Comparison of ENCODE assay signal across 7 cellular contexts in genomic region chr3:50612234-50612972, GRCh38. TPM values are rescaled to one million over a fixed set of nuclear protein-coding genes. Genes with fewer than 3 reads are reported as not detected.
DNase-seq lines count a peak whose midpoint lies in the region; ATAC-seq, FAIRE-seq and TF ChIP-seq lines count a peak whose summit lies in the region.

No MANE protein-coding gene starts in this region.

- H3K4me2 ChIP-seq in H1 (ENCODE audit: insufficient read depth in 1 of 2, low read depth in 2 of 2, low read length in 2 of 2) = peak overlapping the region; percentile 68 to 82

- ATAC-seq in GM21390 (IDR thresholded peaks at IDR 0.05; ENCODE audit: unreplicated experiment) = peak; percentile 5

- FAIRE-seq in H1 (lab: Jason Lieb, UNC) = no peak

- peaks cover 0 to 13% of the 10 kb centered on the region in 2 experiments for H4K20me1 ChIP-seq in H1 (replicated peaks in 1 of 2; ENCODE audit: control insufficient read depth in 1 of 2, insufficient read depth in 2 of 2, low read length in 2 of 2)

- peaks cover 10% of the 10 kb centered on the region; the same call in 1 of the 2 replicates for H3K23me2 ChIP-seq in H1 (ENCODE audit: low read depth, low read length)

- H3K18ac ChIP-seq in H1 (ENCODE audit: extremely low read depth, low read length) = no peak overlapping the region

- no peak overlapping the region for H2AK5ac ChIP-seq in H1 (ENCODE audit: low read depth, low read length)

- H3K4me3 ChIP-seq in NT2/D1 (ENCODE audit: insufficient read length, low read depth) = peak overlapping the region; percentile 45
- H3K4me3 ChIP-seq in H1 (ENCODE audit: extremely low read depth in 1 of 4, insufficient read depth in 2 of 4, low read depth in 3 of 4, low read length in 4 of 4) = peak overlapping the region; percentile 39 to 70 (median 50)
- H3K4me3 ChIP-seq in ovary = peak overlapping the region; percentile 89

- H3K9ac ChIP-seq in NT2/D1 (ENCODE audit: insufficient read length, low read depth) (peak overlapping the region; percentile 74), H1 (replicated peaks in 1 of 4; ENCODE audit: extremely low read depth in 1 of 4, low read depth in 3 of 4, low read length in 3 of 4) (peak overlapping the region in 1 of 4 experiments; percentile 24; a peak in 3 of 7 replicates)

- no peak overlapping the region for H4K91ac ChIP-seq in H1 (replicated peaks; ENCODE audit: insufficient read length, low read length)

- no peak overlapping the region for H2BK5ac ChIP-seq in H1 (ENCODE audit: low read depth, low read length)

- no peak overlapping the region for H3K56ac ChIP-seq in H1 (replicated peaks; ENCODE audit: insufficient read length, low read depth, low read length)

- CTCF ChIA-PET in H1 (lab: Charles Lee; ENCODE audit: partially characterized antibody) = interaction anchor here (0.6 to 50.4 kb wide), 16 partner anchors 9 to 777 kb away, joined by 3 to 1262 read pairs (median 4); partner anchors contain the start of genes C3orf18, DOCK3 and HEMK1

- H3K4ac ChIP-seq in H1 (replicated peaks; ENCODE audit: insufficient read length, low read depth, low read length) = no peak overlapping the region

- peak overlapping the region; percentile 53; the same call in 1 of the 2 replicates for H4K8ac ChIP-seq in H1 (ENCODE audit: extremely low read depth, insufficient read depth, low read length)

- no peak overlapping the region for H4K5ac ChIP-seq in H1 (ENCODE audit: insufficient read length, low read depth, low read length)

- TF ChIP-seq POLR2A in H1 (IDR thresholded peaks at IDR 0.05; ENCODE audit: control extremely low read depth in 1 of 2, low read depth in 2 of 2, low read length in 2 of 2) = no peak
- TF ChIP-seq POLR2A in ovary (IDR thresholded peaks at IDR 0.05) = peak; percentile 42

- no peak for TF ChIP-seq CTCF in H1 (IDR thresholded peaks at IDR 0.05; ENCODE audit: control extremely low read depth in 1 of 3, insufficient read depth in 1 of 3, low read depth in 1 of 3, low read length in 3 of 3)
- TF ChIP-seq CTCF in ovary (IDR thresholded peaks at IDR 0.05) = no peak

- H2BK20ac ChIP-seq in H1 (ENCODE audit: low read length) = no peak overlapping the region

- H3K27me3 ChIP-seq in NT2/D1 (ENCODE audit: insufficient read depth, insufficient read length) (peaks cover 53% of the 10 kb centered on the region), H1 (replicated peaks in 1 of 4; ENCODE audit: control insufficient read depth in 3 of 4, extremely low read depth in 1 of 4, insufficient read depth in 3 of 4, low read length in 3 of 4) (peaks cover 12 to 39% (median 32%) of the 10 kb centered on the region in 4 experiments; a peak in 6 of 7 replicates), ovary (no peaks in the 10 kb centered on the region)

- H3K79me1 ChIP-seq in H1 (ENCODE audit: low read depth, low read length) = no peaks in the 10 kb centered on the region

- H3K14ac ChIP-seq in H1 (ENCODE audit: insufficient read length) = no peak overlapping the region

- H2BK120ac ChIP-seq in H1 (replicated peaks; ENCODE audit: low read depth, low read length) = no peak overlapping the region

- intact Hi-C loops in ovary (cut with DNase I) = loop anchor here in 3 of 4 donors (5.0 to 10.0 kb wide), 4 partner anchors 108 to 1332 kb away; partner anchors contain the start of genes MANF (in 2 of the 3), CACNA2D2 (in 1 of the 3), PARP3 (in 1 of the 3) and RRP9 (in 1 of the 3)

- H3K27ac ChIP-seq in H1 (ENCODE audit: low read depth, low read length) (no peak overlapping the region), ovary (peak overlapping the region; percentile 55 to 86)

- H3K9me3 ChIP-seq in NT2/D1 (ENCODE audit: insufficient read depth, low read length) (no peaks in the 10 kb centered on the region), H1 (ENCODE audit: insufficient read depth in 2 of 2, low read depth in 1 of 2, low read length in 1 of 2) (no peaks in the 10 kb centered on the region), ovary (no peaks in the 10 kb centered on the region)

- H3K23ac ChIP-seq in H1 (ENCODE audit: insufficient read length) = no peak overlapping the region

- H2BK15ac ChIP-seq in H1 (ENCODE audit: low read length) = no peak overlapping the region

- POLR2A ChIA-PET in H1 (lab: Charles Lee; ENCODE audit: partially characterized antibody) = interaction anchor here (0.6 to 2.1 kb wide), 4 partner anchors 13 to 97 kb away, joined by 3 to 7 read pairs (median 4); partner anchors contain the start of gene HEMK1

- no peak for DNase-seq in NT2/D1 (ENCODE audit: low read depth, low spot score)
- no peak for DNase-seq in H1 (ENCODE audit: low read depth in 1 of 2, low spot score in 2 of 2)
- DNase-seq in ovary = peak in 4 of 5 donors; percentile 61 to 72 (median 68)
- DNase-seq in putamen (ENCODE audit: low spot score) = no peak
- DNase-seq in stimulated activated CD8-positive, alpha-beta memory T cell treated with anti-CD3 and anti-CD28 coated beads, Interleukin-4, amount 100 ng/mL, for 48 hours = no peak
- no peak for DNase-seq in HuH-7 (ENCODE audit: low spot score)

- H3K4me1 ChIP-seq in NT2/D1 (ENCODE audit: insufficient read depth, insufficient read length) (peaks cover 9% of the 10 kb centered on the region), H1 (replicated peaks in 1 of 4; ENCODE audit: control insufficient read depth in 3 of 4, insufficient read depth in 4 of 4, low read length in 3 of 4) (peaks cover 0 to 14% (median 5%) of the 10 kb centered on the region in 4 experiments; a peak in 5 of 7 replicates), ovary (ENCODE audit: insufficient read depth) (peaks cover 28% of the 10 kb centered on the region)

- H2BK12ac ChIP-seq in H1 (ENCODE audit: low read depth, low read length) = no peak overlapping the region; the same call in 1 of the 2 replicates

- H3K36me3 ChIP-seq in NT2/D1 (ENCODE audit: insufficient read depth, insufficient read length, low read length) (peaks cover 14% of the 10 kb centered on the region), H1 (ENCODE audit: control insufficient read depth in 2 of 4, insufficient read depth in 4 of 4, low read length in 3 of 4) (no peaks in the 10 kb centered on the region), ovary (no peaks in the 10 kb centered on the region)

- H2AFZ ChIP-seq in H1 (ENCODE audit: low read length) = no peak overlapping the region

- TF ChIP-seq RAD21 in H1 (IDR thresholded peaks at IDR 0.05 in 1 of 2, conservative IDR thresholded peaks at IDR 0.05 in 1 of 2; ENCODE audit: low read depth in 2 of 2, low read length in 2 of 2) = no peak

- TF ChIP-seq EP300 in H1 (IDR thresholded peaks at IDR 0.05; ENCODE audit: borderline replicate concordance in 1 of 2, low read depth in 2 of 2, low read length in 2 of 2) (no peak), ovary (IDR thresholded peaks at IDR 0.05) (no peak)

- 15% methylated on average over 31 of the region's 31 CpGs; no CpG with 5 or more reads in 1 of the 2 experiments for WGBS in H1 (ENCODE audit: extremely low coverage in 1 of 2, insufficient coverage in 1 of 2, insufficient read length in 1 of 2, insufficient replicate concordance in 2 of 2, low coverage in 1 of 2, low lambda C conversion rate in 2 of 2, missing lambda C conversion rate in 1 of 2), 2 experiments
- 2% methylated on average over 29 to 31 of the region's 31 CpGs for WGBS in ovary, 3 donors

- H3K79me2 ChIP-seq in H1 (ENCODE audit: control insufficient read depth in 1 of 2, insufficient read depth in 2 of 2, low read length in 2 of 2) = no peaks in the 10 kb centered on the region

RNA-seq across cellular contexts. Expression of gene CISH, which starts 0.8 kb away (rescaled TPM):
- total RNA-seq in H1 (2021; fragmentation: NEBNext Ultra II Directional; extraction: Animal tissue kit (Norgen Biotek cat#: 25700)) = 1.9 and 3.1 TPM in 2 replicates
- polyA plus RNA-seq in H1 (2011; rRNA removed) (2.2 and 3.0 TPM in 2 replicates), ovary (10 to 100 TPM in 1 of 2 donors, 1 to 10 TPM in 1; 6.5 to 21.9 TPM)
- 1.0 TPM for polyA plus RNA-seq in H1 (2011; cell fraction: cytosol; rRNA removed)
- 1.6 TPM for polyA plus RNA-seq in H1 (2011; cell fraction: nucleus; rRNA removed)
- polyA plus RNA-seq in H1 (2012, experiment 1 of 2) = 1.4 to 2.6 TPM (median 1.8 TPM) in 4 replicates
- polyA plus RNA-seq in H1 (2012, experiment 2 of 2) = 1.7 TPM
- 1.7 TPM for polyA plus RNA-seq in H1 (2013, experiment 1 of 2)
- polyA plus RNA-seq in H1 (2013, experiment 2 of 2) = 1.7 TPM
- 1.8 TPM in 2 replicates for polyA minus RNA-seq in H1 (2011; rRNA and poly(A)+ RNA removed)
- polyA minus RNA-seq in H1 (2011; cell fraction: cytosol; rRNA and poly(A)+ RNA removed) = 1.6 TPM
- polyA minus RNA-seq in H1 (2011; cell fraction: nucleus; rRNA and poly(A)+ RNA removed) = 2.2 TPM
- total RNA-seq in ovary = 10 to 100 TPM in 6 of 7 donors, 1 to 10 TPM in 1; 6.2 to 28.0 (median 24.7) TPM

RNA-seq across cellular contexts. Expression of gene MAPKAPK3, which starts 4.5 kb away (rescaled TPM):
- total RNA-seq in H1 (2021; fragmentation: NEBNext Ultra II Directional; extraction: Animal tissue kit (Norgen Biotek cat#: 25700)) = 52.7 and 65.4 TPM in 2 replicates
- polyA plus RNA-seq in H1 (2011; rRNA removed) = 87.9 and 99.8 TPM in 2 replicates
- polyA plus RNA-seq in H1 (2011; cell fraction: cytosol; rRNA removed) = 82.8 TPM
- 79.2 TPM for polyA plus RNA-seq in H1 (2011; cell fraction: nucleus; rRNA removed)
- 48.0 to 63.0 TPM (median 59.2 TPM) in 4 replicates for polyA plus RNA-seq in H1 (2012, experiment 1 of 2)
- 82.4 TPM for polyA plus RNA-seq in H1 (2012, experiment 2 of 2)
- polyA plus RNA-seq in H1 (2013, experiment 1 of 2) = 39.1 TPM
- 40.2 TPM for polyA plus RNA-seq in H1 (2013, experiment 2 of 2)
- polyA minus RNA-seq in H1 (2011; rRNA and poly(A)+ RNA removed) = 77.9 and 129 TPM in 2 replicates
- 31.9 TPM for polyA minus RNA-seq in H1 (2011; cell fraction: cytosol; rRNA and poly(A)+ RNA removed)
- polyA minus RNA-seq in H1 (2011; cell fraction: nucleus; rRNA and poly(A)+ RNA removed) = 34.5 TPM
- total RNA-seq in ovary = 10 to 100 TPM; 16.9 to 34.6 (median 29.3) TPM
- polyA plus RNA-seq in ovary = 10 to 100 TPM; 15.8 to 44.7 TPM

RNA-seq across cellular contexts. Expression of gene HEMK1, which starts 43.1 kb away (rescaled TPM):
- 9.6 and 9.7 TPM in 2 replicates for total RNA-seq in H1 (2021; fragmentation: NEBNext Ultra II Directional; extraction: Animal tissue kit (Norgen Biotek cat#: 25700))
- polyA plus RNA-seq in H1 (2011; rRNA removed) (10.6 and 13.4 TPM in 2 replicates), ovary (10 to 100 TPM in 1 of 2 donors, 1 to 10 TPM in 1; 7.7 to 17.3 TPM)
- polyA plus RNA-seq in H1 (2011; cell fraction: cytosol; rRNA removed) = 13.2 TPM
- polyA plus RNA-seq in H1 (2011; cell fraction: nucleus; rRNA removed) = 26.4 TPM
- 7.1 to 12.4 TPM (median 9.2 TPM) in 4 replicates for polyA plus RNA-seq in H1 (2012, experiment 1 of 2)
- 10.5 TPM for polyA plus RNA-seq in H1 (2012, experiment 2 of 2)
- 9.5 TPM for polyA plus RNA-seq in H1 (2013, experiment 1 of 2)
- 8.7 TPM for polyA plus RNA-seq in H1 (2013, experiment 2 of 2)
- 8.1 and 9.2 TPM in 2 replicates for polyA minus RNA-seq in H1 (2011; rRNA and poly(A)+ RNA removed)
- polyA minus RNA-seq in H1 (2011; cell fraction: cytosol; rRNA and poly(A)+ RNA removed) = 3.8 TPM
- polyA minus RNA-seq in H1 (2011; cell fraction: nucleus; rRNA and poly(A)+ RNA removed) = 18.3 TPM
- total RNA-seq in ovary = 10 to 100 TPM in 5 of 7 donors, 1 to 10 TPM in 2; 6.8 to 35.3 (median 24.7) TPM

RNA-seq across cellular contexts. Expression of gene C3orf18, which starts 44.9 kb away (rescaled TPM):
- total RNA-seq in H1 (2021; fragmentation: NEBNext Ultra II Directional; extraction: Animal tissue kit (Norgen Biotek cat#: 25700)) = 7.5 and 8.2 TPM in 2 replicates
- polyA plus RNA-seq in H1 (2011; rRNA removed) = 15.0 and 21.9 TPM in 2 replicates
- polyA plus RNA-seq in H1 (2011; cell fraction: cytosol; rRNA removed) = 15.7 TPM
- 25.8 TPM for polyA plus RNA-seq in H1 (2011; cell fraction: nucleus; rRNA removed)
- polyA plus RNA-seq in H1 (2012, experiment 1 of 2) = 7.4 to 15.9 TPM (median 11.4 TPM) in 4 replicates
- 6.3 TPM for polyA plus RNA-seq in H1 (2012, experiment 2 of 2)
- 4.8 TPM for polyA plus RNA-seq in H1 (2013, experiment 1 of 2)
- polyA plus RNA-seq in H1 (2013, experiment 2 of 2) = 3.9 TPM
- 12.0 and 13.5 TPM in 2 replicates for polyA minus RNA-seq in H1 (2011; rRNA and poly(A)+ RNA removed)
- polyA minus RNA-seq in H1 (2011; cell fraction: cytosol; rRNA and poly(A)+ RNA removed) = 5.3 TPM
- polyA minus RNA-seq in H1 (2011; cell fraction: nucleus; rRNA and poly(A)+ RNA removed) = 5.2 TPM
- total RNA-seq in ovary = 10 to 100 TPM; 10.7 to 24.1 (median 17.7) TPM
- polyA plus RNA-seq in ovary = 10 to 100 TPM; 13.0 to 17.5 TPM

Comparison
In these comparisons a context has a peak if more than half of its experiments do, and no peak if none do; other contexts are left out.
1. DNase-seq: peak in ovary (4 of 5); none in NT2/D1 (single experiment), H1 (0 of 2), putamen (single experiment), stimulated activated CD8-positive, alpha-beta memory T cell treated with anti-CD3 and anti-CD28 coated beads, Interleukin-4, amount 100 ng/mL, for 48 hours (single experiment) and HuH-7 (single experiment).
2. Peak in every context shown above with its lines, with median percentiles within 50 percentile points of each other: H3K4me3 ChIP-seq.